Comparison of ENCODE assay signal across 1 cellular context in genomic region chr2:96265349-96265839, GRCh38.
TF ChIP-seq lines count a peak whose summit lies in the region.

No MANE protein-coding gene starts in this region.

TF ChIP-seq in K562, 482 proteins besides CTCF, POLR2A, EP300 and RAD21 (continued from another document):
- TF ChIP-seq ARID4B (CRISPR knock-in tag; IDR thresholded peaks at IDR 0.05), result no peak; the same call in 1 of the 2 replicates
- TF ChIP-seq MAFF (IDR thresholded peaks at IDR 0.05; ENCODE audit: low read length), result no peak
- TF ChIP-seq ZNF41 (CRISPR knock-in tag; conservative IDR thresholded peaks at IDR 0.05), result no peak
